8 cellular contexts compared by ENCODE assay signal in the genomic region with DNA sequence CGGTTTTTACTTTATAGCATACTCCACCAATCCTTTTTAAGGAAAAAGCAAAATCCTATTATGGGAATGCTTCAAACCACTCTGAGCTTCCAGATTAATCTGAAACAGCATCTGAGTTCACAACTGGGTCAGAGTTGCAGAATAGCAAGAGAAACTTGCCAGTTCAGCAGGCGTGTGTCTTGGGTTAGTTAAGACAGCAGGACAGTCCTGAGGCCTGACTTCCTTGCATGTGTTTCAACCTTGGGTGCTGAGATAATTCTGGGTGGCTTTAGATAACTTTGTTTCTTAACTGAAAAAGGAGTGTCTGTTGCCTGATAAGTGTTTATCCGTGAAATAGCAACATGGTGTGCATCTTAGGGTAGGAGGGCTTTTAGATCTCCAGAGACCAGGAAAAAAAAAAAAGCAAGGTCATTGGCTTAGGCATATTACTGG.
A peak's percentile ranks its signal among the peaks of the same experiment; 100 is the strongest.
DNase-seq lines count a peak whose midpoint lies in the region; ATAC-seq and TF ChIP-seq lines count a peak whose summit lies in the region.

No MANE protein-coding gene starts in this region.

- DNase-seq in HFFc6: peak; percentile 50
- DNase-seq in activated T-helper 1 cell treated with anti-CD3 and anti-CD28 coated beads, Interleukin-12 subunit alpha, Interleukin-12 subunit beta, Interleukin-2, Interleukin-4 antibody, amounts not matched to agents 30 ng/mL and 10 ng/mL and 1 ng/mL, durations not matched to agents 14 hours and 24 hours and 36 hours (ENCODE audit: low spot score): no peak
- no peak for DNase-seq in right atrium auricular region (ENCODE audit: low spot score)
- DNase-seq in NCI-H1105 (lab: John Stamatoyannopoulos, UW): no peak
- DNase-seq in NCI-H510A treated with DMSO at 0.1 percent for 48 hours (lab: John Stamatoyannopoulos, UW): no peak
- no peak for DNase-seq in H9

- no peak overlapping the region for H2AK5ac ChIP-seq in H9 (ENCODE audit: insufficient read length, low read length)

- no peak overlapping the region for H3T11ph ChIP-seq in H9 (ENCODE audit: low read length)

- H3K9me3 Mint-ChIP-seq in HFFc6 (no peaks in the 10 kb centered on the region), H9 (no peaks in the 10 kb centered on the region)
- H3K9me3 Mint-ChIP-seq in activated T-helper 1 cell treated with anti-CD3 and anti-CD28 coated beads, Interleukin-12 subunit alpha, Interleukin-12 subunit beta, Interleukin-2, Interleukin-4 antibody, amounts not matched to agents 30 ng/mL and 10 ng/mL and 1 ng/mL, durations not matched to agents 14 hours and 24 hours and 36 hours: peaks cover 4% of the 10 kb centered on the region

- no peaks in the 10 kb centered on the region for H3K79me2 ChIP-seq in H9 (ENCODE audit: insufficient read depth, low read length)

- H4K91ac ChIP-seq in H9 (ENCODE audit: insufficient read length, low read depth, low read length): no peak overlapping the region

- H3K27me3 Mint-ChIP-seq in HFFc6 (ENCODE audit: insufficient read depth) (no peaks in the 10 kb centered on the region; the same call in 1 of the 2 replicates), H9 (ENCODE audit: low read depth) (no peaks in the 10 kb centered on the region)
- peaks cover 10% of the 10 kb centered on the region for H3K27me3 Mint-ChIP-seq in activated T-helper 1 cell treated with anti-CD3 and anti-CD28 coated beads, Interleukin-12 subunit alpha, Interleukin-12 subunit beta, Interleukin-2, Interleukin-4 antibody, amounts not matched to agents 30 ng/mL and 10 ng/mL and 1 ng/mL, durations not matched to agents 14 hours and 24 hours and 36 hours (ENCODE audit: insufficient read depth)

- no peak overlapping the region for H3K56ac ChIP-seq in H9 (ENCODE audit: insufficient read length, low read depth, low read length)

- no peaks in the 10 kb centered on the region for H3K9me3 ChIP-seq in right atrium auricular region
- no peaks in the 10 kb centered on the region for H3K9me3 ChIP-seq in skeletal muscle tissue (ENCODE audit: control insufficient read depth in 3 of 3, low read length in 3 of 3)
- no peaks in the 10 kb centered on the region for H3K9me3 ChIP-seq in H9 (ENCODE audit: control insufficient read depth, low read depth, low read length)

- no peak overlapping the region for H3K4ac ChIP-seq in H9 (ENCODE audit: low read depth, low read length)

- H3K27ac Mint-ChIP-seq in HFFc6: peak overlapping the region; percentile 80
- peak overlapping the region; percentile 84 for H3K27ac Mint-ChIP-seq in activated T-helper 1 cell treated with anti-CD3 and anti-CD28 coated beads, Interleukin-12 subunit alpha, Interleukin-12 subunit beta, Interleukin-2, Interleukin-4 antibody, amounts not matched to agents 30 ng/mL and 10 ng/mL and 1 ng/mL, durations not matched to agents 14 hours and 24 hours and 36 hours
- no peak overlapping the region for H3K27ac Mint-ChIP-seq in H9

- no peak overlapping the region for H2AFZ ChIP-seq in H9 (ENCODE audit: low read length)

- H3K23ac ChIP-seq in H9 (ENCODE audit: insufficient read length, low read depth, low read length): no peak overlapping the region

- H3K4me1 ChIP-seq in right atrium auricular region (peaks cover 0 to 75% of the 10 kb centered on the region in 2 donors), skeletal muscle tissue (ENCODE audit: control insufficient read depth in 3 of 3, insufficient read depth in 3 of 3, low read length in 3 of 3) (peaks cover 67 to 74% (median 72%) of the 10 kb centered on the region in 3 donors), H9 (ENCODE audit: insufficient read depth, low read length) (peaks cover 4% of the 10 kb centered on the region; the same call in 1 of the 2 replicates)

- H3K79me1 ChIP-seq in H9 (ENCODE audit: insufficient read depth, low read depth, low read length, poor library complexity, severe bottlenecking): no peaks in the 10 kb centered on the region

- no peak for ATAC-seq in HG03139 (IDR thresholded peaks at IDR 0.05; ENCODE audit: unreplicated experiment)

- H3K23me2 ChIP-seq in H9 (ENCODE audit: insufficient read length, low read depth, low read length, poor library complexity, severe bottlenecking): no peaks in the 10 kb centered on the region

- no peak overlapping the region for H3K18ac ChIP-seq in H9 (ENCODE audit: insufficient read length, low read depth, low read length)

- H4K8ac ChIP-seq in H9 (replicated peaks; ENCODE audit: insufficient read length, low read depth, low read length): no peak overlapping the region

- no peak overlapping the region for H3K4me3 ChIP-seq in right atrium auricular region
- H3K4me3 ChIP-seq in skeletal muscle tissue (ENCODE audit: low read length in 3 of 3): no peak overlapping the region

- H2BK20ac ChIP-seq in H9 (ENCODE audit: low read depth, low read length, poor library complexity, severe bottlenecking): no peak overlapping the region

- H3K36me3 Mint-ChIP-seq in HFFc6 (ENCODE audit: low read depth): peaks cover 16% of the 10 kb centered on the region
- peaks cover 35% of the 10 kb centered on the region for H3K36me3 Mint-ChIP-seq in activated T-helper 1 cell treated with anti-CD3 and anti-CD28 coated beads, Interleukin-12 subunit alpha, Interleukin-12 subunit beta, Interleukin-2, Interleukin-4 antibody, amounts not matched to agents 30 ng/mL and 10 ng/mL and 1 ng/mL, durations not matched to agents 14 hours and 24 hours and 36 hours (ENCODE audit: low read depth)
- no peaks in the 10 kb centered on the region for H3K36me3 Mint-ChIP-seq in H9 (ENCODE audit: insufficient read depth in 1 of 3, low read depth in 3 of 3)

- no peaks in the 10 kb centered on the region for H4K20me1 ChIP-seq in H9 (ENCODE audit: control insufficient read depth, insufficient read depth, insufficient read length)

- no peak overlapping the region for H2BK120ac ChIP-seq in H9 (ENCODE audit: low read depth, low read length, poor library complexity, severe bottlenecking)

- H3K4me2 ChIP-seq in H9 (ENCODE audit: insufficient read depth, insufficient read length, low read length): no peak overlapping the region

- peaks cover 54% of the 10 kb centered on the region for H3K4me1 Mint-ChIP-seq in HFFc6 (ENCODE audit: low read depth)
- H3K4me1 Mint-ChIP-seq in activated T-helper 1 cell treated with anti-CD3 and anti-CD28 coated beads, Interleukin-12 subunit alpha, Interleukin-12 subunit beta, Interleukin-2, Interleukin-4 antibody, amounts not matched to agents 30 ng/mL and 10 ng/mL and 1 ng/mL, durations not matched to agents 14 hours and 24 hours and 36 hours (ENCODE audit: low read depth): peaks cover 83% of the 10 kb centered on the region
- peaks cover 13 to 14% of the 10 kb centered on the region in 2 experiments for H3K4me1 Mint-ChIP-seq in H9

- H3K27ac ChIP-seq in right atrium auricular region (peak overlapping the region; percentile 49 to 54), skeletal muscle tissue (ENCODE audit: low read depth, low read length) (peak overlapping the region; percentile 76), H9 (ENCODE audit: insufficient read length, low read depth, low read length) (no peak overlapping the region)

- no peak overlapping the region for H2BK5ac ChIP-seq in H9 (ENCODE audit: insufficient read length, low read length)

- no peaks in the 10 kb centered on the region for H3K27me3 ChIP-seq in right atrium auricular region
- H3K27me3 ChIP-seq in skeletal muscle tissue (ENCODE audit: control insufficient read depth in 3 of 3, insufficient read depth in 3 of 3, low read length in 3 of 3): no peaks in the 10 kb centered on the region
- H3K27me3 ChIP-seq in H9 (ENCODE audit: insufficient read depth, low read length): no peaks in the 10 kb centered on the region

- TF ChIP-seq CTCF in HFFc6 (IDR thresholded peaks at IDR 0.05) (no peak), right atrium auricular region (IDR thresholded peaks at IDR 0.05) (no peak), H9 (conservative IDR thresholded peaks at IDR 0.05) (no peak)

- H3K36me3 ChIP-seq in right atrium auricular region: no peaks in the 10 kb centered on the region
- H3K36me3 ChIP-seq in skeletal muscle tissue (ENCODE audit: control insufficient read depth in 3 of 3, insufficient read depth in 3 of 3, low read length in 3 of 3): no peaks in the 10 kb centered on the region

- no CpG with 5 or more reads among the region's 3 CpGs for WGBS in H9 (ENCODE audit: extremely low coverage, insufficient read length, low lambda C conversion rate)

- H3K9ac ChIP-seq in skeletal muscle tissue (ENCODE audit: low read depth in 1 of 3, low read length in 3 of 3): peak overlapping the region in 1 of 3 donors; percentile 63
- H3K9ac ChIP-seq in H9 (ENCODE audit: extremely low read depth, insufficient read length, low read length): no peak overlapping the region

- H2BK12ac ChIP-seq in H9 (ENCODE audit: insufficient read length, low read depth, low read length): no peak overlapping the region

- H2BK15ac ChIP-seq in H9 (ENCODE audit: low read depth, low read length): no peak overlapping the region

- H4K5ac ChIP-seq in H9 (ENCODE audit: insufficient read length, low read depth, low read length): no peak overlapping the region

- intact Hi-C loops in activated T-helper 1 cell treated with anti-CD3 and anti-CD28 coated beads, Interleukin-12 subunit alpha, Interleukin-12 subunit beta, Interleukin-2, Interleukin-4 antibody, amounts not matched to agents 30 ng/mL and 10 ng/mL and 1 ng/mL, durations not matched to agents 14 hours and 24 hours and 36 hours (cut with micrococcal nuclease): loop anchor here (1.0 to 5.0 kb wide), 14 partner anchors 10 to 401 kb away; no protein-coding TSS in a partner anchor

- peak overlapping the region; percentile 75 for H3K4me3 Mint-ChIP-seq in HFFc6
- peak overlapping the region; percentile 53 for H3K4me3 Mint-ChIP-seq in activated T-helper 1 cell treated with anti-CD3 and anti-CD28 coated beads, Interleukin-12 subunit alpha, Interleukin-12 subunit beta, Interleukin-2, Interleukin-4 antibody, amounts not matched to agents 30 ng/mL and 10 ng/mL and 1 ng/mL, durations not matched to agents 14 hours and 24 hours and 36 hours
- no peak overlapping the region for H3K4me3 Mint-ChIP-seq in H9

- H3K14ac ChIP-seq in H9 (ENCODE audit: insufficient read depth, low read length): no peak overlapping the region

Comparison
In these comparisons a context has a peak if more than half of its experiments do, and no peak if none do; other contexts are left out.
1. H3K27ac Mint-ChIP-seq: peak in HFFc6 (single experiment) and activated T-helper 1 cell treated with anti-CD3 and anti-CD28 coated beads, Interleukin-12 subunit alpha, Interleukin-12 subunit beta, Interleukin-2, Interleukin-4 antibody, amounts not matched to agents 30 ng/mL and 10 ng/mL and 1 ng/mL, durations not matched to agents 14 hours and 24 hours and 36 hours (single experiment); none in H9 (0 of 3).
2. H3K4me3 Mint-ChIP-seq: peak in HFFc6 (single experiment) and activated T-helper 1 cell treated with anti-CD3 and anti-CD28 coated beads, Interleukin-12 subunit alpha, Interleukin-12 subunit beta, Interleukin-2, Interleukin-4 antibody, amounts not matched to agents 30 ng/mL and 10 ng/mL and 1 ng/mL, durations not matched to agents 14 hours and 24 hours and 36 hours (single experiment); none in H9 (0 of 2).